ENCODE assay signal across 18 cellular contexts in the genomic region with DNA sequence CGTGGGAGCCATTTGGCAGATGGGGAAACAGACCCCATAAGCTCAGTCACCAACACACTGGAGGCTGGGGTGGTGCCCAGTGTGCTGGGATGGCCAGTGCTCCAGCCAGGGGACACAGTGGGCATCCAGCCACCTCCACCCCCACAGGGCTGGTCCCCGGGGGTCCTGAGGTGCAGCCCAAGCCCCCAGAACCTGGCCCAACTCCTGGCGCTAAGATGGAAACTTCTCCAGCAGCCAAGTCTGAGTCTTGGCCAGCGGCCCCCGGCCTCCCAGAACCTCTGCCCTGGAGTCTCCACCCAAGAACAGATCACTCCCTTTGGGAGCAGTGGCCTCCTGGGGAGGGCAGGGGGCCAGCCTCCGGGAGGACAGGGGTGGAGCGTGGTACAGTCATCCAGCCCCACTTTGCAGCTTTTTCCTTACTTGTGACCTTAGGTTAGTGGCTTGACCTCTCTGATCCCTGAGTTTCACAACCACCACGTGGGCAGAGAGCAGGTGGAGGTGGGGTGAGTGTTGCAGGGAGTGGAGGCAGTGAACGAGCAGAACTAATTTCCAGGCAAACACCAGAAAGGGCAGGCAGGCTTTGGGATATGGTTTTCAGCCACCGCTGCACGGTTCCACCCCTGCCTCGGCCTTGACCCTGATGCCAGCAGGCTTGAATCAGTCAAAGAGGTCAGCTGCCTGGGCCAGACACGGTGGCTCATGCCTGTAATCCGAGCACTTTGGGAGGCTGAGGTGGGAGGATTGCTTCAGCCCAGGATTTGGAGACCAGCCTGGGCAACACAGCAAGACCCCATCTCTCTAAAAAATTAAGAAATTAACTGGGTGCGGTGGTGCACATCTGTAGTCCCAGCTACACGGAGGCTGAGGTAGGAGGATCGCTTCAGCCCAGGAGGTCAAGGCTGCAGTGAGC. TPM values are rescaled to one million over a fixed set of nuclear protein-coding genes. Genes with fewer than 3 reads are reported as not detected.
A peak's percentile ranks its signal among the peaks of the same experiment; 100 is the strongest.
DNase-seq lines count a peak whose midpoint lies in the region; ATAC-seq and TF ChIP-seq lines count a peak whose summit lies in the region.
"Had no signal": no experiment of that assay in that cellular context is flagged by ENCODE, and none has a peak within 500 bp of the region (broad histone marks: within the 10 kb centered on the region; RNA-seq: fewer than 3 reads in every experiment).

No MANE protein-coding gene starts in this region.

- H3K27ac Mint-ChIP-seq in activated CD4-positive, alpha-beta T cell treated with anti-CD3 and anti-CD28 coated beads, Interleukin-2, amount 10 ng/mL, durations not matched to agents 24 days and 14 days: no peak overlapping the region
- no peak overlapping the region for H3K27ac Mint-ChIP-seq in T-cell
- H3K27ac Mint-ChIP-seq: CD4-positive, alpha-beta T cell had no signal

- no peaks in the 10 kb centered on the region for H3K27me3 ChIP-seq in hepatocyte

- no peak overlapping the region for H3K4me3 Mint-ChIP-seq in activated CD4-positive, alpha-beta T cell treated with anti-CD3 and anti-CD28 coated beads, Interleukin-2, amount 10 ng/mL, durations not matched to agents 24 days and 14 days
- no peak overlapping the region for H3K4me3 Mint-ChIP-seq in T-cell
- H3K4me3 Mint-ChIP-seq: CD4-positive, alpha-beta T cell; IgD-negative memory B cell had no signal

- no peak overlapping the region for H2AFZ ChIP-seq in hepatocyte

- no peak for TF ChIP-seq CTCF in hepatocyte (IDR thresholded peaks at IDR 0.05; ENCODE audit: poor library complexity)

- H3K27ac ChIP-seq in hepatocyte: no peak overlapping the region
- H3K27ac ChIP-seq: 22Rv1 had no signal

- no peak overlapping the region for H3K4me2 ChIP-seq in hepatocyte

- no peaks in the 10 kb centered on the region for H4K20me1 ChIP-seq in hepatocyte (ENCODE audit: insufficient read depth, poor library complexity, severe bottlenecking)

- H3K9me3 Mint-ChIP-seq in activated CD4-positive, alpha-beta T cell treated with anti-CD3 and anti-CD28 coated beads, Interleukin-2, amount 10 ng/mL, durations not matched to agents 24 days and 14 days: no peaks in the 10 kb centered on the region
- no peaks in the 10 kb centered on the region for H3K9me3 Mint-ChIP-seq in T-cell
- H3K9me3 Mint-ChIP-seq: CD4-positive, alpha-beta T cell; IgD-negative memory B cell had no signal

- 79% methylated on average over 16 of the region's 17 CpGs for WGBS in hepatocyte (ENCODE audit: low lambda C conversion rate, missing lambda C conversion rate)

- H3K4me1 ChIP-seq in hepatocyte (ENCODE audit: insufficient read depth): peaks cover 21% of the 10 kb centered on the region

- no peaks in the 10 kb centered on the region for H3K79me2 ChIP-seq in hepatocyte

- no peaks in the 10 kb centered on the region for H3K36me3 Mint-ChIP-seq in activated CD4-positive, alpha-beta T cell treated with anti-CD3 and anti-CD28 coated beads, Interleukin-2, amount 10 ng/mL, durations not matched to agents 24 days and 14 days (ENCODE audit: low read depth)
- no peaks in the 10 kb centered on the region for H3K36me3 Mint-ChIP-seq in T-cell
- H3K36me3 Mint-ChIP-seq: IgD-negative memory B cell had no signal

- peaks cover 18% of the 10 kb centered on the region for H3K4me1 Mint-ChIP-seq in activated CD4-positive, alpha-beta T cell treated with anti-CD3 and anti-CD28 coated beads, Interleukin-2, amount 10 ng/mL, durations not matched to agents 24 days and 14 days
- H3K4me1 Mint-ChIP-seq in T-cell: peaks cover 18 to 22% (median 20%) of the 10 kb centered on the region in 3 donors

- H3K36me3 ChIP-seq in hepatocyte (replicated peaks; ENCODE audit: insufficient read depth, low read depth): no peaks in the 10 kb centered on the region
- H3K36me3 ChIP-seq: BE2C had no signal

- CTCF ChIA-PET in T-cell (lab: Charles Lee): no interaction called here

- H3K9me3 ChIP-seq in hepatocyte (ENCODE audit: low read depth): no peaks in the 10 kb centered on the region
- H3K9me3 ChIP-seq: BE2C had no signal

- H3K4me3 ChIP-seq in hepatocyte: no peak overlapping the region

- DNase-seq in activated CD4-positive, alpha-beta T cell treated with anti-CD3 and anti-CD28 coated beads, Interleukin-2, amount 10 ng/mL, durations not matched to agents 24 days and 14 days: peak; percentile 53
- no peak for DNase-seq in activated CD4-positive, alpha-beta T cell treated with anti-CD3 and anti-CD28 coated beads, Interleukin-2, amount 50 U/mL, for 4 hours
- DNase-seq in hepatocyte (ENCODE audit: low spot score) (peak; percentile 5), NCI-H2081 treated with DMSO at 0.1 percent for 48 hours (lab: John Stamatoyannopoulos, UW) (no peak), cerebellar nuclear complex (lab: John Stamatoyannopoulos, UW) (no peak), T-cell (no peak)
- DNase-seq: BE2C; CD4-positive, alpha-beta T cell; EL; NCI-H187 treated with DMSO at 0.1 percent for 48 hours; NCI-H526 treated with DMSO at 0.1 percent for 48 hours; NK-92 treated with Interleukin-12 subunit alpha and Interleukin-12 subunit beta, amount 100 ng/mL, for 24 hours; OCI-M1; SIG-M5 had no signal

- intact Hi-C loops in activated CD4-positive, alpha-beta T cell treated with anti-CD3 and anti-CD28 coated beads, Interleukin-2, amount 10 ng/mL, durations not matched to agents 24 days and 14 days (cut with micrococcal nuclease): loop anchor here (5.0 kb wide), 1 partner anchor 177 kb away; the partner anchor contains the start of gene RANBP3

- peaks cover 27% of the 10 kb centered on the region for H3K27me3 Mint-ChIP-seq in activated CD4-positive, alpha-beta T cell treated with anti-CD3 and anti-CD28 coated beads, Interleukin-2, amount 10 ng/mL, durations not matched to agents 24 days and 14 days
- peaks cover 16 to 39% of the 10 kb centered on the region in 2 donors for H3K27me3 Mint-ChIP-seq in T-cell

- POLR2A ChIA-PET in T-cell (lab: Charles Lee): no interaction called here

- ATAC-seq in T-cell (replicated peaks in 1 of 4): no peak

- no peaks in the 10 kb centered on the region for H3K9me2 ChIP-seq in hepatocyte (replicated peaks; ENCODE audit: insufficient read depth)

RNA-seq across cellular contexts. Expression of gene NRTN, which starts 4.3 kb away (rescaled TPM):
- total RNA-seq in activated CD4-positive, alpha-beta T cell treated with anti-CD3 and anti-CD28 coated beads, Interleukin-2, amount 10 ng/mL, durations not matched to agents 24 days and 14 days: 0.47 and 0.61 TPM in 2 replicates
- 2.7 and 5.6 TPM in 2 replicates for total RNA-seq in hepatocyte
- 31.1 and 35.6 TPM in 2 replicates for polyA plus RNA-seq in hepatocyte
- total RNA-seq in T-cell: 1 to 10 TPM in 2 of 5 donors, under 1 TPM in 1, not detected in 2; 0.59 to 2.0 (median 1.6) TPM
- total RNA-seq: RPMI7951 had no signal
- polyA plus RNA-seq: IgD-negative memory B cell had no signal

RNA-seq across cellular contexts. Expression of gene DUS3L, which starts 9.7 kb away (rescaled TPM):
- 85.8 and 89.8 TPM in 2 replicates for total RNA-seq in activated CD4-positive, alpha-beta T cell treated with anti-CD3 and anti-CD28 coated beads, Interleukin-2, amount 10 ng/mL, durations not matched to agents 24 days and 14 days
- total RNA-seq in hepatocyte (24.9 and 26.7 TPM in 2 replicates), T-cell (100 to 1,000 TPM in 2 of 5 donors, 10 to 100 TPM in 3; 69.9 to 153 (median 98.3) TPM)
- 28.9 and 44.9 TPM in 2 replicates for polyA plus RNA-seq in hepatocyte

RNA-seq across cellular contexts. Expression of gene PRR22, which starts 16.1 kb away (rescaled TPM):
- 6.7 and 7.5 TPM in 2 replicates for total RNA-seq in activated CD4-positive, alpha-beta T cell treated with anti-CD3 and anti-CD28 coated beads, Interleukin-2, amount 10 ng/mL, durations not matched to agents 24 days and 14 days
- 0.13 and 1.2 TPM in 2 replicates for total RNA-seq in hepatocyte
- polyA plus RNA-seq in hepatocyte: 2.9 and 5.5 TPM in 2 replicates
- 1 to 10 TPM; 4.7 to 6.0 (median 5.5) TPM for total RNA-seq in T-cell
- polyA plus RNA-seq: IgD-negative memory B cell had no signal

RNA-seq across cellular contexts. Expression of gene FUT6, which starts 38.9 kb away (rescaled TPM):
- not detected in 2 replicates for total RNA-seq in activated CD4-positive, alpha-beta T cell treated with anti-CD3 and anti-CD28 coated beads, Interleukin-2, amount 10 ng/mL, durations not matched to agents 24 days and 14 days
- total RNA-seq in hepatocyte (0.07 and 0.36 TPM in 2 replicates), T-cell (under 1 TPM in 3 of 5 donors, not detected in 2; 0.15 to 0.79 (median 0.35) TPM)
- polyA plus RNA-seq in hepatocyte: 0.90 TPM in 1 of 2 replicates, not detected in the other
- total RNA-seq: RPMI7951 had no signal
- polyA plus RNA-seq: AG04450 had no signal

RNA-seq across cellular contexts. Expression of gene FUT3, which starts 50.6 kb away (rescaled TPM):
- total RNA-seq in activated CD4-positive, alpha-beta T cell treated with anti-CD3 and anti-CD28 coated beads, Interleukin-2, amount 10 ng/mL, durations not matched to agents 24 days and 14 days: not detected in 2 replicates
- 0.08 TPM in 1 of 2 replicates, not detected in the other for total RNA-seq in hepatocyte
- 0.45 TPM in 1 of 2 replicates, not detected in the other for polyA plus RNA-seq in hepatocyte
- total RNA-seq in T-cell: under 1 TPM in 4 of 5 donors, not detected in 1; 0.13 to 0.50 (median 0.18) TPM
- total RNA-seq: RPMI7951 had no signal
- polyA plus RNA-seq: AG04450, IgD-negative memory B cell had no signal

Comparison
In these comparisons a context has a peak if more than half of its experiments do, and no peak if none do; other contexts are left out.
1. DNase-seq: peak in activated CD4-positive, alpha-beta T cell treated with anti-CD3 and anti-CD28 coated beads, Interleukin-2, amount 10 ng/mL, durations not matched to agents 24 days and 14 days (single experiment) and hepatocyte (single experiment); none in activated CD4-positive, alpha-beta T cell treated with anti-CD3 and anti-CD28 coated beads, Interleukin-2, amount 50 U/mL, for 4 hours (0 of 2), NCI-H2081 treated with DMSO at 0.1 percent for 48 hours (single experiment), cerebellar nuclear complex (0 of 2) and T-cell (0 of 34).